ENCODE assay signal across 1 cellular context in genomic region chr6:37314117-37314802, GRCh38.
TF ChIP-seq lines count a peak whose summit lies in the region.

No MANE protein-coding gene starts in this region.

TF ChIP-seq in IMR-90, 13 proteins besides CTCF, POLR2A, EP300 and RAD21:
- TF ChIP-seq NFE2L2 (IDR thresholded peaks at IDR 0.05; ENCODE audit: low read depth, low read length) (no peak), MAZ (IDR thresholded peaks at IDR 0.05; ENCODE audit: borderline replicate concordance, low read depth, low read length) (no peak), RCOR1 (IDR thresholded peaks at IDR 0.05; ENCODE audit: insufficient replicate concordance, low read length) (no peak), BHLHE40 (IDR thresholded peaks at IDR 0.05; ENCODE audit: low read depth, low read length) (no peak), CHD1 (IDR thresholded peaks at IDR 0.05; ENCODE audit: low read depth, low read length) (no peak), SMC3 (IDR thresholded peaks at IDR 0.05; ENCODE audit: low read depth, low read length) (no peak), CEBPB (IDR thresholded peaks at IDR 0.05; ENCODE audit: low read depth, low read length) (no peak), MAFK (IDR thresholded peaks at IDR 0.05; ENCODE audit: low read depth, low read length) (no peak), MXI1 (IDR thresholded peaks at IDR 0.05; ENCODE audit: borderline replicate concordance, low read depth, low read length) (no peak), FOS (IDR thresholded peaks at IDR 0.05; ENCODE audit: low read depth, low read length) (no peak), ELK1 (IDR thresholded peaks at IDR 0.05; ENCODE audit: borderline replicate concordance, low read depth, low read length) (no peak), RFX5 (IDR thresholded peaks at IDR 0.05; ENCODE audit: low read depth, low read length) (no peak)
- TF ChIP-seq, protein P1, sequence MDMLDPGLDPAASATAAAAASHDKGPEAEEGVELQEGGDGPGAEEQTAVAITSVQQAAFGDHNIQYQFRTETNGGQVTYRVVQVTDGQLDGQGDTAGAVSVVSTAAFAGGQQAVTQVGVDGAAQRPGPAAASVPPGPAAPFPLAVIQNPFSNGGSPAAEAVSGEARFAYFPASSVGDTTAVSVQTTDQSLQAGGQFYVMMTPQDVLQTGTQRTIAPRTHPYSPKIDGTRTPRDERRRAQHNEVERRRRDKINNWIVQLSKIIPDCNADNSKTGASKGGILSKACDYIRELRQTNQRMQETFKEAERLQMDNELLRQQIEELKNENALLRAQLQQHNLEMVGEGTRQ (IDR thresholded peaks at IDR 0.05; ENCODE audit: low read depth, low read length) = no peak
TF ChIP-seq in IMR-90: peak in this region for 0.
